In the genomic region with DNA sequence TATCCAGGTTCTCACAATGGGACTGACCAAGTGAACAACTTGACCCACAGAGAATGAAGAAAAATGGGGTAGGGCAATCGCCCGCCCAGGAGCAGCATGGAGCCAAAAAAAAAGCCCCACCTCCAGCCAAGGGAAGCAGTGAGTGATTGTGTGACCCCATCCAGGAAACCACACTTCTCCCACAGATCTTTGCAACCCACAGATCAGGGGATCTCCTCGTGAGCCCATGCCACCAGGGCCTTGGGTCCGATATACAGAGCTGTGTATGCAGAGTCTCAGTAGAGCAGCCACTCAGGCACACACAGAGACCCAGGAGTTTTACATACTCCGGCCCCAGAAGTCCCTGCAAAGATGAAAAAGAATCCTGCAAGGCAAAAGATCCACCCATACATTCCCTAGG, we compare ENCODE assay signal across 1 cellular context.
TF ChIP-seq lines count a peak whose summit lies in the region.

No MANE protein-coding gene starts in this region.

TF ChIP-seq in H1, 55 proteins besides CTCF, POLR2A, EP300 and RAD21:
- TF ChIP-seq FOSL1 (IDR thresholded peaks at IDR 0.05; ENCODE audit: insufficient read depth, low read depth, low read length) (no peak), RXRA (IDR thresholded peaks at IDR 0.05; ENCODE audit: insufficient read depth, low read depth, low read length) (no peak), MAFK (IDR thresholded peaks at IDR 0.05; ENCODE audit: low read depth, low read length) (no peak), RFX5 (IDR thresholded peaks at IDR 0.05; ENCODE audit: borderline replicate concordance, low read depth, low read length) (no peak), ZNF274 (IDR thresholded peaks at IDR 0.05; ENCODE audit: borderline replicate concordance, extremely low read depth, low read length) (no peak), RBBP5 (IDR thresholded peaks at IDR 0.05; ENCODE audit: borderline replicate concordance, low read depth, low read length) (no peak), CEBPB (IDR thresholded peaks at IDR 0.05; ENCODE audit: low read depth, low read length) (no peak), ASH2L (IDR thresholded peaks at IDR 0.05; ENCODE audit: low read length) (no peak), PHF8 (conservative IDR thresholded peaks at IDR 0.05; ENCODE audit: low read depth, low read length) (no peak), NANOG (IDR thresholded peaks at IDR 0.05; ENCODE audit: insufficient read depth, low read depth, low read length, poor library complexity, severe bottlenecking) (no peak), CBX8 (IDR thresholded peaks at IDR 0.05; ENCODE audit: borderline replicate concordance, low read depth, low read length) (no peak), SRF (IDR thresholded peaks at IDR 0.05; ENCODE audit: low read depth, low read length) (no peak), HDAC6 (IDR thresholded peaks at IDR 0.05; ENCODE audit: low read depth, low read length) (no peak), CHD1 (IDR thresholded peaks at IDR 0.05; ENCODE audit: low read depth, low read length) (no peak), JUND (IDR thresholded peaks at IDR 0.05; ENCODE audit: low read length) (no peak)
- TF ChIP-seq, protein P1, sequence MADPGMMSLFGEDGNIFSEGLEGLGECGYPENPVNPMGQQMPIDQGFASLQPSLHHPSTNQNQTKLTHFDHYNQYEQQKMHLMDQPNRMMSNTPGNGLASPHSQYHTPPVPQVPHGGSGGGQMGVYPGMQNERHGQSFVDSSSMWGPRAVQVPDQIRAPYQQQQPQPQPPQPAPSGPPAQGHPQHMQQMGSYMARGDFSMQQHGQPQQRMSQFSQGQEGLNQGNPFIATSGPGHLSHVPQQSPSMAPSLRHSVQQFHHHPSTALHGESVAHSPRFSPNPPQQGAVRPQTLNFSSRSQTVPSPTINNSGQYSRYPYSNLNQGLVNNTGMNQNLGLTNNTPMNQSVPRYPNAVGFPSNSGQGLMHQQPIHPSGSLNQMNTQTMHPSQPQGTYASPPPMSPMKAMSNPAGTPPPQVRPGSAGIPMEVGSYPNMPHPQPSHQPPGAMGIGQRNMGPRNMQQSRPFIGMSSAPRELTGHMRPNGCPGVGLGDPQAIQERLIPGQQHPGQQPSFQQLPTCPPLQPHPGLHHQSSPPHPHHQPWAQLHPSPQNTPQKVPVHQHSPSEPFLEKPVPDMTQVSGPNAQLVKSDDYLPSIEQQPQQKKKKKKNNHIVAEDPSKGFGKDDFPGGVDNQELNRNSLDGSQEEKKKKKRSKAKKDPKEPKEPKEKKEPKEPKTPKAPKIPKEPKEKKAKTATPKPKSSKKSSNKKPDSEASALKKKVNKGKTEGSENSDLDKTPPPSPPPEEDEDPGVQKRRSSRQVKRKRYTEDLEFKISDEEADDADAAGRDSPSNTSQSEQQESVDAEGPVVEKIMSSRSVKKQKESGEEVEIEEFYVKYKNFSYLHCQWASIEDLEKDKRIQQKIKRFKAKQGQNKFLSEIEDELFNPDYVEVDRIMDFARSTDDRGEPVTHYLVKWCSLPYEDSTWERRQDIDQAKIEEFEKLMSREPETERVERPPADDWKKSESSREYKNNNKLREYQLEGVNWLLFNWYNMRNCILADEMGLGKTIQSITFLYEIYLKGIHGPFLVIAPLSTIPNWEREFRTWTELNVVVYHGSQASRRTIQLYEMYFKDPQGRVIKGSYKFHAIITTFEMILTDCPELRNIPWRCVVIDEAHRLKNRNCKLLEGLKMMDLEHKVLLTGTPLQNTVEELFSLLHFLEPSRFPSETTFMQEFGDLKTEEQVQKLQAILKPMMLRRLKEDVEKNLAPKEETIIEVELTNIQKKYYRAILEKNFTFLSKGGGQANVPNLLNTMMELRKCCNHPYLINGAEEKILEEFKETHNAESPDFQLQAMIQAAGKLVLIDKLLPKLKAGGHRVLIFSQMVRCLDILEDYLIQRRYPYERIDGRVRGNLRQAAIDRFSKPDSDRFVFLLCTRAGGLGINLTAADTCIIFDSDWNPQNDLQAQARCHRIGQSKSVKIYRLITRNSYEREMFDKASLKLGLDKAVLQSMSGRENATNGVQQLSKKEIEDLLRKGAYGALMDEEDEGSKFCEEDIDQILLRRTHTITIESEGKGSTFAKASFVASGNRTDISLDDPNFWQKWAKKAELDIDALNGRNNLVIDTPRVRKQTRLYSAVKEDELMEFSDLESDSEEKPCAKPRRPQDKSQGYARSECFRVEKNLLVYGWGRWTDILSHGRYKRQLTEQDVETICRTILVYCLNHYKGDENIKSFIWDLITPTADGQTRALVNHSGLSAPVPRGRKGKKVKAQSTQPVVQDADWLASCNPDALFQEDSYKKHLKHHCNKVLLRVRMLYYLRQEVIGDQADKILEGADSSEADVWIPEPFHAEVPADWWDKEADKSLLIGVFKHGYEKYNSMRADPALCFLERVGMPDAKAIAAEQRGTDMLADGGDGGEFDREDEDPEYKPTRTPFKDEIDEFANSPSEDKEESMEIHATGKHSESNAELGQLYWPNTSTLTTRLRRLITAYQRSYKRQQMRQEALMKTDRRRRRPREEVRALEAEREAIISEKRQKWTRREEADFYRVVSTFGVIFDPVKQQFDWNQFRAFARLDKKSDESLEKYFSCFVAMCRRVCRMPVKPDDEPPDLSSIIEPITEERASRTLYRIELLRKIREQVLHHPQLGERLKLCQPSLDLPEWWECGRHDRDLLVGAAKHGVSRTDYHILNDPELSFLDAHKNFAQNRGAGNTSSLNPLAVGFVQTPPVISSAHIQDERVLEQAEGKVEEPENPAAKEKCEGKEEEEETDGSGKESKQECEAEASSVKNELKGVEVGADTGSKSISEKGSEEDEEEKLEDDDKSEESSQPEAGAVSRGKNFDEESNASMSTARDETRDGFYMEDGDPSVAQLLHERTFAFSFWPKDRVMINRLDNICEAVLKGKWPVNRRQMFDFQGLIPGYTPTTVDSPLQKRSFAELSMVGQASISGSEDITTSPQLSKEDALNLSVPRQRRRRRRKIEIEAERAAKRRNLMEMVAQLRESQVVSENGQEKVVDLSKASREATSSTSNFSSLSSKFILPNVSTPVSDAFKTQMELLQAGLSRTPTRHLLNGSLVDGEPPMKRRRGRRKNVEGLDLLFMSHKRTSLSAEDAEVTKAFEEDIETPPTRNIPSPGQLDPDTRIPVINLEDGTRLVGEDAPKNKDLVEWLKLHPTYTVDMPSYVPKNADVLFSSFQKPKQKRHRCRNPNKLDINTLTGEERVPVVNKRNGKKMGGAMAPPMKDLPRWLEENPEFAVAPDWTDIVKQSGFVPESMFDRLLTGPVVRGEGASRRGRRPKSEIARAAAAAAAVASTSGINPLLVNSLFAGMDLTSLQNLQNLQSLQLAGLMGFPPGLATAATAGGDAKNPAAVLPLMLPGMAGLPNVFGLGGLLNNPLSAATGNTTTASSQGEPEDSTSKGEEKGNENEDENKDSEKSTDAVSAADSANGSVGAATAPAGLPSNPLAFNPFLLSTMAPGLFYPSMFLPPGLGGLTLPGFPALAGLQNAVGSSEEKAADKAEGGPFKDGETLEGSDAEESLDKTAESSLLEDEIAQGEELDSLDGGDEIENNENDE (IDR thresholded peaks at IDR 0.05; ENCODE audit: insufficient replicate concordance, low read length): no peak
